9 cellular contexts compared by ENCODE assay signal in the genomic region with DNA sequence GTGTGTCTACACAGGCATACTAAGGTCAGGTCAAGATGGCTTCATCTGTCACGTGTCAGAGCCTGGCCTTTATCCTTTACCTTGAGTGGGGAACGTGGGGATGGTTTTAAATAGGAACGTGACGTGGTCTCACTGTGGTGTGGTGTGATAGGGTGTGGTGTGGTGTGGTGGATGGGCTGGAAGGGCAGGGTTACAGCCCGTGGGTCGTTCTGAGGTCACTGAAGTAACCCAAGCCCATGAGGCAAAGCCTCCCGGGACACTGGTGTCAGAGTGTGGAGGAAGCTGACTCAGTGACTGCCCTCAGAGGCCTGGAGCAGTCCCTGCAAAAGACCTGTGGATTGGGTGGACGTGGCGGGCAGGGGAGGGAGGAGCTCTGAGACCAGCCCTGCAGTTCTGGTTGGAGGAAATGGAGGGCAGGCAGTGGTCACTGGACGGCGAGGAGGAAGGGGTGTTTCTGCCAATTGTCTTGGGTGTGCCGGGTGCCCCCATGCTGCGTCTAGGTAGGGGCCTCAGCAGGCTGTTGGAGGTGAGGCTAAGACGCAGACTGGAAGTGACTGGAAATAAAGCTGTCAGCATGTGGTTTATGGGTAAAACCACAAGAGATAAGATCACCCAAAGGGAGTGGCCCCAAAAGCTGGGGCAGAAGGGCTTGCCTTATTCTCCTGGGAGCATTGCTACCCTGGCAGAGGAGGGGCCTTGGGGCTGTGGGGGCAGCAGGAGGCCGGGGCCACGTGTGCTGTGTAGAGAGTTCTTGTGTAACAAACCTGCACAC.
DNase-seq lines count a peak whose midpoint lies in the region; ATAC-seq and TF ChIP-seq lines count a peak whose summit lies in the region.
"Had no signal": no experiment of that assay in that cellular context is flagged by ENCODE, and none has a peak within 500 bp of the region (broad histone marks: within the 10 kb centered on the region; RNA-seq: fewer than 3 reads in every experiment).

No MANE protein-coding gene starts in this region.

- H3K4me1 Mint-ChIP-seq in T-helper 17 cell, result peaks cover 56% of the 10 kb centered on the region
- peaks cover 60 to 79% (median 72%) of the 10 kb centered on the region in 7 donors for H3K4me1 Mint-ChIP-seq in naive thymus-derived CD4-positive, alpha-beta T cell

- intact Hi-C loops in naive thymus-derived CD4-positive, alpha-beta T cell (cut with micrococcal nuclease), result loop anchor here (1.0 to 5.0 kb wide), 7 partner anchors 25 to 183 kb away; no protein-coding TSS in a partner anchor

- H3K36me3 ChIP-seq in naive thymus-derived CD4-positive, alpha-beta T cell (ENCODE audit: control insufficient read depth in 2 of 3, insufficient read depth in 3 of 3, low read length in 3 of 3), result no peaks in the 10 kb centered on the region
- no peaks in the 10 kb centered on the region for H3K36me3 ChIP-seq in thoracic aorta

- peak; percentile 56 for ATAC-seq in GM19372 (IDR thresholded peaks at IDR 0.05; ENCODE audit: low read depth, unreplicated experiment)
- peak; percentile 54 for ATAC-seq in HG03439 (IDR thresholded peaks at IDR 0.05; ENCODE audit: unreplicated experiment)
- ATAC-seq in T-helper 17 cell, result peak; percentile 90
- ATAC-seq in naive thymus-derived CD4-positive, alpha-beta T cell, result peak; percentile 82
- peak; percentile 29 for ATAC-seq in thoracic aorta (ENCODE audit: insufficient number of reproducible peaks, low FRiP score, low read depth)
- ATAC-seq: body of pancreas had no signal

- H3K27me3 Mint-ChIP-seq in T-helper 17 cell, result peaks cover 88% of the 10 kb centered on the region
- H3K27me3 Mint-ChIP-seq in naive thymus-derived CD4-positive, alpha-beta T cell, result peaks cover 58 to 74% (median 61%) of the 10 kb centered on the region in 5 donors

- peak overlapping the region; percentile 87 for H3K4me3 Mint-ChIP-seq in T-helper 17 cell
- peak overlapping the region; percentile 56 to 83 (median 78) for H3K4me3 Mint-ChIP-seq in naive thymus-derived CD4-positive, alpha-beta T cell

- H3K4me3 ChIP-seq in naive thymus-derived CD4-positive, alpha-beta T cell (ENCODE audit: low read length), result no peak overlapping the region
- H3K4me3 ChIP-seq in thoracic aorta, result no peak overlapping the region
- H3K4me3 ChIP-seq: body of pancreas had no signal

- TF ChIP-seq CTCF in thoracic aorta (IDR thresholded peaks at IDR 0.05), result no peak

- H3K9me3 ChIP-seq in T-helper 17 cell (ENCODE audit: control insufficient read depth, low read length, poor library complexity, severe bottlenecking), result no peaks in the 10 kb centered on the region
- H3K9me3 ChIP-seq in naive thymus-derived CD4-positive, alpha-beta T cell (ENCODE audit: control insufficient read depth in 2 of 3, low read length in 3 of 3), result no peaks in the 10 kb centered on the region
- H3K9me3 ChIP-seq in thoracic aorta, result no peaks in the 10 kb centered on the region
- H3K9me3 ChIP-seq: body of pancreas had no signal

- peak; percentile 27 to 38 (median 33) for DNase-seq in T-helper 17 cell
- peak; percentile 97 for DNase-seq in amniotic epithelial cell (ENCODE audit: low read depth)
- peak; percentile 39 to 87 (median 81) for DNase-seq in naive thymus-derived CD4-positive, alpha-beta T cell
- DNase-seq in thoracic aorta (ENCODE audit: low spot score), result no peak
- DNase-seq in dedifferentiated amniotic fluid mesenchymal stem cell (ENCODE audit: extremely low spot score), result no peak
- no peak for DNase-seq in NCI-H2196 (lab: John Stamatoyannopoulos, UW; ENCODE audit: unreplicated experiment)

- no peak overlapping the region for H3K27ac ChIP-seq in naive thymus-derived CD4-positive, alpha-beta T cell (ENCODE audit: low read depth, low read length)
- no peak overlapping the region for H3K27ac ChIP-seq in thoracic aorta
- H3K27ac ChIP-seq: body of pancreas had no signal

- no peaks in the 10 kb centered on the region for H3K36me3 Mint-ChIP-seq in T-helper 17 cell (ENCODE audit: low read depth)
- peaks cover 0 to 7% (median 0%) of the 10 kb centered on the region in 5 donors for H3K36me3 Mint-ChIP-seq in naive thymus-derived CD4-positive, alpha-beta T cell

- POLR2A ChIA-PET in naive thymus-derived CD4-positive, alpha-beta T cell (lab: Charles Lee), result interaction anchor here (0.7 kb wide), 1 partner anchor 182 kb away, joined by 3 read pairs; no protein-coding TSS in a partner anchor

- H3K4me1 ChIP-seq in naive thymus-derived CD4-positive, alpha-beta T cell (ENCODE audit: control insufficient read depth in 2 of 2, insufficient read depth in 2 of 2, low read length in 2 of 2), result peaks cover 44 to 56% of the 10 kb centered on the region in 2 donors
- H3K4me1 ChIP-seq in thoracic aorta (ENCODE audit: control insufficient read depth in 1 of 2, low read depth in 2 of 2), result peaks cover 38 to 82% of the 10 kb centered on the region in 2 donors

- CTCF ChIA-PET in naive thymus-derived CD4-positive, alpha-beta T cell (lab: Charles Lee), result no interaction called here

- peak overlapping the region; percentile 91 for H3K27ac Mint-ChIP-seq in T-helper 17 cell
- H3K27ac Mint-ChIP-seq in naive thymus-derived CD4-positive, alpha-beta T cell, result peak overlapping the region; percentile 54 to 95 (median 77)

- peaks cover 16 to 23% of the 10 kb centered on the region in 2 donors for H3K27me3 ChIP-seq in naive thymus-derived CD4-positive, alpha-beta T cell (ENCODE audit: control insufficient read depth in 2 of 2, insufficient read depth in 2 of 2, low read length in 2 of 2)
- H3K27me3 ChIP-seq in thoracic aorta (replicated peaks; ENCODE audit: insufficient read depth), result no peaks in the 10 kb centered on the region
- H3K27me3 ChIP-seq: body of pancreas had no signal

- peaks cover 0 to 3% (median 0%) of the 10 kb centered on the region in 11 donors for H3K9me3 Mint-ChIP-seq in naive thymus-derived CD4-positive, alpha-beta T cell

Comparison
In these comparisons a context has a peak if more than half of its experiments do, and no peak if none do; other contexts are left out.
1. ATAC-seq: peak in every context shown above with its lines; median percentile 90 in T-helper 17 cell; 82 in naive thymus-derived CD4-positive, alpha-beta T cell; 56 in GM19372; 54 in HG03439; 29 in thoracic aorta.
2. DNase-seq: peak in T-helper 17 cell (3 of 3), amniotic epithelial cell (single experiment) and naive thymus-derived CD4-positive, alpha-beta T cell (9 of 9); none in thoracic aorta (single experiment), dedifferentiated amniotic fluid mesenchymal stem cell (single experiment) and NCI-H2196 (single experiment).